In genomic region chr15:69953816-69954215, GRCh38 we compare ENCODE assay signal across 38 cellular contexts.
"Had no signal": no experiment of that assay in that cellular context is flagged by ENCODE, and none has a peak within 500 bp of the region (broad histone marks: within the 10 kb centered on the region; RNA-seq: fewer than 3 reads in every experiment).

No MANE protein-coding gene starts in this region.

- H3K4me3 Mint-ChIP-seq: activated CD4-positive, alpha-beta memory T cell treated with anti-CD3 and anti-CD28 coated beads, Interleukin-2, amount 10 ng/mL, durations not matched to agents 7 days and 5 days; activated CD4-positive, alpha-beta T cell treated with anti-CD3 and anti-CD28 coated beads for 36 hours; activated CD4-positive, alpha-beta T cell treated with anti-CD3 and anti-CD28 coated beads, Interleukin-2, amount 10 ng/mL, durations not matched to agents 7 days and 5 days; activated CD8-positive, alpha-beta memory T cell treated with anti-CD3 and anti-CD28 coated beads, Interleukin-2, amount 10 ng/mL, durations not matched to agents 7 days and 5 days; activated CD8-positive, alpha-beta T cell treated with anti-CD3 and anti-CD28 coated beads, Interleukin-2, amount 10 ng/mL, durations not matched to agents 7 days and 5 days; activated naive CD4-positive, alpha-beta T cell treated with anti-CD3 and anti-CD28 coated beads, Interleukin-2, amount 10 ng/mL, durations not matched to agents 7 days and 5 days; activated naive CD4-positive, alpha-beta T cell treated with anti-CD3 and anti-CD28 coated beads, Interleukin-2, amount 50 U/mL, for 24 hours; activated naive CD8-positive, alpha-beta T cell; activated naive CD8-positive, alpha-beta T cell treated with anti-CD3 and anti-CD28 coated beads, Interleukin-2, amount 10 ng/mL, durations not matched to agents 7 days and 5 days; activated naive CD8-positive, alpha-beta T cell treated with anti-CD3 and anti-CD28 coated beads, Interleukin-2, amount 50 U/mL, for 24 hours; activated T-cell treated with anti-CD3 and anti-CD28 coated beads, Interleukin-2, amount 50 U/mL, for 24 hours; brain; central memory CD8-positive, alpha-beta T cell; T-helper 1 cell treated with Interleukin-12 subunit alpha and Interleukin-12 subunit beta and Interleukin-4 antibody, amounts not matched to agents 30 μg/mL and 1 μg/mL, for 36 hours; T-helper 2 cell treated with Interferon-gamma antibody and Interleukin-4, amounts not matched to agents 5 μg/mL and 100 μg/mL, for 36 hours; WTC11 had no signal

- H3K9me3 ChIP-seq: ascending aorta had no signal

- ATAC-seq: activated CD4-positive, alpha-beta T cell treated with anti-CD3 and anti-CD28 coated beads for 36 hours; activated CD4-positive, CD25-positive, alpha-beta regulatory T cell treated with anti-CD3 and anti-CD28 coated beads, Interleukin-2, amount 50 U/mL, for 24 hours; activated CD8-positive, alpha-beta memory T cell treated with anti-CD3 and anti-CD28 coated beads, Interleukin-2, amount 10 ng/mL, durations not matched to agents 7 days and 5 days; activated CD8-positive, alpha-beta T cell treated with anti-CD3 and anti-CD28 coated beads, Interleukin-2, amount 10 ng/mL, durations not matched to agents 7 days and 5 days; activated naive CD8-positive, alpha-beta T cell treated with anti-CD3 and anti-CD28 coated beads, Interleukin-2, amount 50 U/mL, for 24 hours; WTC11 had no signal

- H3K27ac Mint-ChIP-seq: activated CD4-positive, alpha-beta memory T cell treated with anti-CD3 and anti-CD28 coated beads, Interleukin-2, amount 10 ng/mL, durations not matched to agents 7 days and 5 days; activated CD4-positive, alpha-beta T cell treated with anti-CD3 and anti-CD28 coated beads for 36 hours; activated CD4-positive, alpha-beta T cell treated with anti-CD3 and anti-CD28 coated beads, Interleukin-2, amount 10 ng/mL, durations not matched to agents 7 days and 5 days; activated CD8-positive, alpha-beta memory T cell treated with anti-CD3 and anti-CD28 coated beads, Interleukin-2, amount 10 ng/mL, durations not matched to agents 7 days and 5 days; activated CD8-positive, alpha-beta T cell treated with anti-CD3 and anti-CD28 coated beads, Interleukin-2, amount 10 ng/mL, durations not matched to agents 7 days and 5 days; activated naive CD4-positive, alpha-beta T cell treated with anti-CD3 and anti-CD28 coated beads, Interleukin-2, amount 10 ng/mL, durations not matched to agents 7 days and 5 days; activated naive CD4-positive, alpha-beta T cell treated with anti-CD3 and anti-CD28 coated beads, Interleukin-2, amount 50 U/mL, for 24 hours; activated naive CD8-positive, alpha-beta T cell; activated naive CD8-positive, alpha-beta T cell treated with anti-CD3 and anti-CD28 coated beads, Interleukin-2, amount 10 ng/mL, durations not matched to agents 7 days and 5 days; activated naive CD8-positive, alpha-beta T cell treated with anti-CD3 and anti-CD28 coated beads, Interleukin-2, amount 50 U/mL, for 24 hours; activated T-cell treated with anti-CD3 and anti-CD28 coated beads, Interleukin-2, amount 50 U/mL, for 24 hours; activated T-helper 2 cell treated with anti-CD3 and anti-CD28 coated beads, Interferon-gamma antibody, Interleukin-2, Interleukin-4, amounts not matched to agents 10 μg/mL and 5 μg/mL and 100 μg/mL, durations not matched to agents 14 hours and 24 hours and 36 hours; T-helper 1 cell treated with Interleukin-12 subunit alpha and Interleukin-12 subunit beta and Interleukin-4 antibody, amounts not matched to agents 30 μg/mL and 1 μg/mL, for 36 hours; T-helper 2 cell treated with Interferon-gamma antibody and Interleukin-4, amounts not matched to agents 5 μg/mL and 100 μg/mL, for 36 hours; WTC11 had no signal

- DNase-seq: activated CD4-positive, alpha-beta memory T cell treated with anti-CD3 and anti-CD28 coated beads, Interleukin-2, amount 10 ng/mL, durations not matched to agents 7 days and 5 days; activated CD4-positive, alpha-beta T cell treated with anti-CD3 and anti-CD28 coated beads for 1 hour; activated CD4-positive, alpha-beta T cell treated with anti-CD3 and anti-CD28 coated beads for 36 hours; activated CD4-positive, alpha-beta T cell treated with anti-CD3 and anti-CD28 coated beads for 48 hours; activated CD4-positive, alpha-beta T cell treated with anti-CD3 and anti-CD28 coated beads, Interleukin-2, amount 10 ng/mL, durations not matched to agents 7 days and 5 days; activated CD4-positive, alpha-beta T cell treated with anti-CD3 and anti-CD28 coated beads, Interleukin-2, amount 50 U/mL, for 48 hours; activated CD4-positive, CD25-positive, alpha-beta regulatory T cell; activated CD8-positive, alpha-beta memory T cell treated with anti-CD3 and anti-CD28 coated beads for 24 hours; activated CD8-positive, alpha-beta memory T cell treated with anti-CD3 and anti-CD28 coated beads, Interleukin-2, amount 50 U/mL, for 48 hours; activated CD8-positive, alpha-beta T cell treated with anti-CD3 and anti-CD28 coated beads, Interleukin-2, amount 10 ng/mL, durations not matched to agents 7 days and 5 days; activated effector memory CD4-positive, alpha-beta T cell treated with Interleukin-2 at 50 U/mL for 16 hours; activated gamma-delta T cell; activated naive CD4-positive, alpha-beta T cell treated with anti-CD3 and anti-CD28 coated beads, Interleukin-2, amount 10 ng/mL, durations not matched to agents 7 days and 5 days; activated naive CD4-positive, alpha-beta T cell treated with Interleukin-2 at 50 U/mL for 16 hours; activated naive CD8-positive, alpha-beta T cell treated with anti-CD3 and anti-CD28 coated beads, Interleukin-2, amount 10 ng/mL, durations not matched to agents 7 days and 5 days; activated naive CD8-positive, alpha-beta T cell treated with anti-CD3 and anti-CD28 coated beads, Interleukin-2, amount 50 U/mL, for 24 hours; activated T-cell treated with anti-CD3 and anti-CD28 coated beads, Interleukin-2, amount 50 U/mL, for 24 hours; activated T-cell treated with anti-CD3 and anti-CD28 coated beads, Interleukin-2, amount 50 U/mL, for 48 hours; amygdala; anterior cingulate cortex; caudate nucleus; cerebellar nuclear complex; T-helper 1 cell; T-helper 2 cell; T-helper 9 cell; WERI-Rb-1 had no signal

- H3K4me3 ChIP-seq: ascending aorta, cardiac muscle cell had no signal

- H3K9me3 Mint-ChIP-seq: activated CD4-positive, alpha-beta memory T cell treated with anti-CD3 and anti-CD28 coated beads, Interleukin-2, amount 10 ng/mL, durations not matched to agents 7 days and 5 days; activated CD4-positive, alpha-beta T cell treated with anti-CD3 and anti-CD28 coated beads, Interleukin-2, amount 10 ng/mL, durations not matched to agents 7 days and 5 days; activated naive CD4-positive, alpha-beta T cell treated with anti-CD3 and anti-CD28 coated beads, Interleukin-2, amount 10 ng/mL, durations not matched to agents 7 days and 5 days; activated naive CD4-positive, alpha-beta T cell treated with anti-CD3 and anti-CD28 coated beads, Interleukin-2, amount 50 U/mL, for 24 hours; activated naive CD8-positive, alpha-beta T cell treated with anti-CD3 and anti-CD28 coated beads, Interleukin-2, amount 10 ng/mL, durations not matched to agents 7 days and 5 days; activated naive CD8-positive, alpha-beta T cell treated with anti-CD3 and anti-CD28 coated beads, Interleukin-2, amount 50 U/mL, for 24 hours; activated T-cell treated with anti-CD3 and anti-CD28 coated beads, Interleukin-2, amount 50 U/mL, for 24 hours; activated T-helper 2 cell treated with anti-CD3 and anti-CD28 coated beads, Interferon-gamma antibody, Interleukin-2, Interleukin-4, amounts not matched to agents 10 μg/mL and 5 μg/mL and 100 μg/mL, durations not matched to agents 14 hours and 24 hours and 36 hours; brain; central memory CD8-positive, alpha-beta T cell; T-helper 1 cell treated with Interleukin-12 subunit alpha and Interleukin-12 subunit beta and Interleukin-4 antibody, amounts not matched to agents 30 μg/mL and 1 μg/mL, for 36 hours; T-helper 2 cell treated with Interferon-gamma antibody and Interleukin-4, amounts not matched to agents 5 μg/mL and 100 μg/mL, for 36 hours; WTC11 had no signal

- H3K4me1 Mint-ChIP-seq: activated CD4-positive, alpha-beta memory T cell treated with anti-CD3 and anti-CD28 coated beads, Interleukin-2, amount 10 ng/mL, durations not matched to agents 7 days and 5 days; activated CD4-positive, alpha-beta T cell treated with anti-CD3 and anti-CD28 coated beads for 36 hours; activated CD4-positive, alpha-beta T cell treated with anti-CD3 and anti-CD28 coated beads, Interleukin-2, amount 10 ng/mL, durations not matched to agents 7 days and 5 days; activated CD8-positive, alpha-beta memory T cell treated with anti-CD3 and anti-CD28 coated beads, Interleukin-2, amount 10 ng/mL, durations not matched to agents 7 days and 5 days; activated naive CD4-positive, alpha-beta T cell treated with anti-CD3 and anti-CD28 coated beads, Interleukin-2, amount 10 ng/mL, durations not matched to agents 7 days and 5 days; central memory CD8-positive, alpha-beta T cell had no signal

- H3K27me3 ChIP-seq: ascending aorta, cardiac muscle cell had no signal

- H3K36me3 ChIP-seq: ascending aorta, cardiac muscle cell, WERI-Rb-1 had no signal

- H3K27me3 Mint-ChIP-seq: activated naive CD4-positive, alpha-beta T cell treated with anti-CD3 and anti-CD28 coated beads, Interleukin-2, amount 50 U/mL, for 24 hours; activated T-cell treated with anti-CD3 and anti-CD28 coated beads, Interleukin-2, amount 50 U/mL, for 24 hours; central memory CD8-positive, alpha-beta T cell had no signal

- H3K4me1 ChIP-seq: ascending aorta had no signal

- H3K36me3 Mint-ChIP-seq: activated CD8-positive, alpha-beta memory T cell treated with anti-CD3 and anti-CD28 coated beads, Interleukin-2, amount 10 ng/mL, durations not matched to agents 7 days and 5 days; activated naive CD4-positive, alpha-beta T cell treated with anti-CD3 and anti-CD28 coated beads, Interleukin-2, amount 10 ng/mL, durations not matched to agents 7 days and 5 days; activated naive CD4-positive, alpha-beta T cell treated with anti-CD3 and anti-CD28 coated beads, Interleukin-2, amount 50 U/mL, for 24 hours; activated naive CD8-positive, alpha-beta T cell; activated naive CD8-positive, alpha-beta T cell treated with anti-CD3 and anti-CD28 coated beads, Interleukin-2, amount 10 ng/mL, durations not matched to agents 7 days and 5 days; brain; WTC11 had no signal

- H3K27ac ChIP-seq: ascending aorta, cardiac muscle cell, WERI-Rb-1 had no signal
